In the genomic region with DNA sequence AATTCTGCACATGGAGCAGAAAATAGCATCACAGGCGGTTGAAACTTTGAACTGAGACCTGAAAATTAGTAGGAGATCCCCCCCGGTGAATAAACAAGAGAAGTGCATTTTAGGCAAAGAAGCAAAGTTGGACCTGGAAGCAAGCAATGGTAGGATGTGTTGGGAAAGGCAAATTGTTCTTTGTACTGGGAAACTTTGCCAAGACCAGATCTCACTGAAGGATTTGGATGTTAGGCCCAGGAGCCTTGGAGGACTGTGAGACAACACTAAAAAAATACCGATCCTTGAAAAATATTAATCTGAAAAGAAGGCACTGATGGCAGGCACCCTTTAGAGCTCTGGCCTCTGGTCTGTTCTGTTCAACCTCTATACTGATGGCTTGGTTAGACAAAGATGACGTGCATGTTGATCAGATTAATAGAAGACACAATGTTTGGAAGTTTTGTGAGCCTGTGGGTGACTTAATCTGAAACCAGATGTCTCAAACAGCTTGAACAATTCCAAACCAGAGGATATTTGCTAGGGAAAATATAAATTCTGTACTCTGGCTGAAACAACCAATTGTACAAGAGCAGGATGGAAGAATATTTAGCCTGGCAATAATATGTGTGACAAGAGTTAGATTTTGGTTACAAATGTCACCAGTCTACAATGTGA, we compare ENCODE assay signal across 28 cellular contexts.
DNase-seq lines count a peak whose midpoint lies in the region; ATAC-seq, FAIRE-seq and TF ChIP-seq lines count a peak whose summit lies in the region.
"Had no signal": no experiment of that assay in that cellular context is flagged by ENCODE, and none has a peak within 500 bp of the region (broad histone marks: within the 10 kb centered on the region; RNA-seq: fewer than 3 reads in every experiment).

No MANE protein-coding gene starts in this region.

- H3K4me1 Mint-ChIP-seq in mesothelial cell of epicardium, result peaks cover 71% of the 10 kb centered on the region
- H3K4me1 Mint-ChIP-seq: immature natural killer cell, natural killer cell had no signal

- no peak overlapping the region for H3K9ac ChIP-seq in HepG2 (ENCODE audit: insufficient read depth, low read depth, low read length)

- H3K9me3 ChIP-seq in HepG2 (ENCODE audit: low read length) (no peaks in the 10 kb centered on the region), mucosa of descending colon (no peaks in the 10 kb centered on the region)
- H3K9me3 ChIP-seq: suprapubic skin had no signal

- no peaks in the 10 kb centered on the region for H3K36me3 ChIP-seq in HepG2 (replicated peaks in 1 of 2; ENCODE audit: control insufficient read depth in 1 of 2, insufficient read depth in 2 of 2, low read length in 2 of 2)
- no peaks in the 10 kb centered on the region for H3K36me3 ChIP-seq in mucosa of descending colon (ENCODE audit: low read depth)
- H3K36me3 ChIP-seq: suprapubic skin had no signal

- CTCF ChIA-PET in HepG2 (lab: Yijun Ruan, JAX; ENCODE audit: low intra/inter-chr PET ratio, low total read pairs), result no interaction called here

- POLR2A ChIA-PET in HepG2 (lab: Yijun Ruan, JAX), result no interaction called here

- peak overlapping the region in 42 of 59 donors; percentile 2 to 82 (median 48) for H3K27ac ChIP-seq in dorsolateral prefrontal cortex
- peak overlapping the region; percentile 33 for H3K27ac ChIP-seq in temporal lobe (ENCODE audit: low read depth, low read length)
- H3K27ac ChIP-seq in HepG2 (ENCODE audit: extremely low read length, insufficient read depth, low read length), result no peak overlapping the region
- H3K27ac ChIP-seq: C4-2B, suprapubic skin had no signal

- TF ChIP-seq EP300 in HepG2 (IDR thresholded peaks at IDR 0.05; ENCODE audit: low read depth in 2 of 2, low read length in 2 of 2) (no peak), HepG2 (CRISPR knock-in tag; IDR thresholded peaks at IDR 0.05; ENCODE audit: borderline replicate concordance) (no peak)

- H4K20me1 ChIP-seq in HepG2 (ENCODE audit: insufficient read depth, low read length), result no peaks in the 10 kb centered on the region

- H3K27me3 ChIP-seq in dorsolateral prefrontal cortex (no peaks in the 10 kb centered on the region), HepG2 (ENCODE audit: control insufficient read depth in 1 of 2, insufficient read depth in 2 of 2, low read length in 2 of 2) (no peaks in the 10 kb centered on the region)
- H3K27me3 ChIP-seq: suprapubic skin had no signal

- H2AFZ ChIP-seq in HepG2 (ENCODE audit: low read length), result no peak overlapping the region

- no peak overlapping the region for H3K4me3 Mint-ChIP-seq in mesothelial cell of epicardium
- H3K4me3 Mint-ChIP-seq: activated CD8-positive, alpha-beta T cell treated with anti-CD3 and anti-CD28 coated beads for 36 hours; immature natural killer cell; natural killer cell had no signal

- ATAC-seq in left lobe of liver (no peak), HepG2 (no peak), mucosa of descending colon (no peak)
- ATAC-seq: activated CD8-positive, alpha-beta T cell treated with anti-CD3 and anti-CD28 coated beads for 36 hours; activated naive CD4-positive, alpha-beta T cell treated with anti-CD3 and anti-CD28 coated beads, Interleukin-2, amount 50 U/mL, for 72 hours; HCT116; natural killer cell had no signal

- TF ChIP-seq CTCF in dorsolateral prefrontal cortex (IDR thresholded peaks at IDR 0.05 in 54 of 56, conservative IDR thresholded peaks at IDR 0.05 in 2 of 56; ENCODE audit: low read depth in 1 of 56, partially characterized antibody in 56 of 56), result no peak
- TF ChIP-seq CTCF in mesothelial cell of epicardium (IDR thresholded peaks at IDR 0.05; ENCODE audit: unreplicated experiment), result no peak
- no peak for TF ChIP-seq CTCF in HepG2 (CRISPR knock-in tag; IDR thresholded peaks at IDR 0.05)
- TF ChIP-seq CTCF in mucosa of descending colon (IDR thresholded peaks at IDR 0.05), result no peak

- TF ChIP-seq RAD21 in HepG2 (CRISPR knock-in tag; IDR thresholded peaks at IDR 0.05), result no peak

- BruUV-seq in HepG2 (replicated peaks; lab: Mats Ljungman, UMichigan), result no TSS peak

- H3K4me2 ChIP-seq in HepG2 (ENCODE audit: low read depth, low read length), result no peak overlapping the region

- no peak for TF ChIP-seq POLR2A in HepG2 (IDR thresholded peaks at IDR 0.05; ENCODE audit: insufficient read depth in 1 of 2, low read depth in 2 of 2, low read length in 2 of 2)

- 34% methylated on average over 4 of the region's 4 CpGs for WGBS in HepG2 (ENCODE audit: low lambda C conversion rate)

- in situ Hi-C loops in HepG2 (cut with HindIII; ENCODE audit: extremely low pct_ligation_motif_present, low pct_unique_long_range_greater_than_20kb), result no loop called here

- intact Hi-C loops in dorsolateral prefrontal cortex (cut with DNase I), result no loop called here
- intact Hi-C loops in HepG2 (cut with micrococcal nuclease; ENCODE audit: unreplicated experiment), result no loop called here
- intact Hi-C loops in mucosa of descending colon (cut with DNase I, micrococcal nuclease), result no loop called here

- H3K9me3 Mint-ChIP-seq in mesothelial cell of epicardium, result no peaks in the 10 kb centered on the region
- H3K9me3 Mint-ChIP-seq: activated CD8-positive, alpha-beta T cell treated with anti-CD3 and anti-CD28 coated beads for 36 hours; activated naive CD4-positive, alpha-beta T cell treated with anti-CD3 and anti-CD28 coated beads, Interleukin-2, amount 50 U/mL, for 72 hours; natural killer cell had no signal

- no peak for DNase-seq in dorsolateral prefrontal cortex
- DNase-seq in globus pallidus (ENCODE audit: low spot score), result peak; percentile 76
- DNase-seq in mesothelial cell of epicardium (ENCODE audit: low spot score in 2 of 2, unreplicated experiment in 2 of 2), result no peak
- no peak for DNase-seq in left lobe of liver (ENCODE audit: low spot score)
- DNase-seq in HepG2 (ENCODE audit: low spot score), result no peak
- no peak for DNase-seq in mucosa of descending colon
- DNase-seq in HCEC 1CT, result no peak
- DNase-seq: activated CD8-positive, alpha-beta T cell treated with anti-CD3 and anti-CD28 coated beads for 36 hours; DMS79; effector CD8-positive, alpha-beta T cell; immature natural killer cell; MV-4-11; natural killer cell; NCI-H1436; NCI-H2081 treated with DMSO at 0.1 percent for 48 hours; NCI-H226; NCI-H748 treated with DMSO at 0.1 percent for 48 hours; occipital lobe; SIG-M5; stimulated activated naive CD4-positive, alpha-beta T cell had no signal

- H3K27ac Mint-ChIP-seq in mesothelial cell of epicardium, result peak overlapping the region; percentile 5
- H3K27ac Mint-ChIP-seq: activated CD8-positive, alpha-beta T cell treated with anti-CD3 and anti-CD28 coated beads for 36 hours; activated naive CD4-positive, alpha-beta T cell treated with anti-CD3 and anti-CD28 coated beads, Interleukin-2, amount 50 U/mL, for 72 hours; immature natural killer cell; natural killer cell had no signal

- H3K27me3 Mint-ChIP-seq in mesothelial cell of epicardium (ENCODE audit: low read depth), result no peaks in the 10 kb centered on the region
- H3K27me3 Mint-ChIP-seq: activated CD8-positive, alpha-beta T cell treated with anti-CD3 and anti-CD28 coated beads for 36 hours had no signal

- H3K36me3 Mint-ChIP-seq in mesothelial cell of epicardium, result no peaks in the 10 kb centered on the region
- H3K36me3 Mint-ChIP-seq: activated naive CD4-positive, alpha-beta T cell treated with anti-CD3 and anti-CD28 coated beads, Interleukin-2, amount 50 U/mL, for 72 hours; immature natural killer cell; natural killer cell had no signal

- H3K4me1 ChIP-seq in HepG2 (ENCODE audit: insufficient read depth, low read length) (no peaks in the 10 kb centered on the region), mucosa of descending colon (ENCODE audit: low read depth) (no peaks in the 10 kb centered on the region)

- no peak overlapping the region for H3K4me3 ChIP-seq in dorsolateral prefrontal cortex
- H3K4me3 ChIP-seq in HepG2 (replicated peaks in 1 of 3; ENCODE audit: insufficient read depth in 1 of 3, low read depth in 2 of 3, low read length in 3 of 3), result no peak overlapping the region
- no peak overlapping the region for H3K4me3 ChIP-seq in mucosa of descending colon
- H3K4me3 ChIP-seq: suprapubic skin had no signal

- FAIRE-seq in HepG2 (lab: Jason Lieb, UNC), result no peak
- FAIRE-seq: colon, frontal cortex, G401.6 had no signal

- H3K79me2 ChIP-seq in HepG2 (ENCODE audit: insufficient read depth, low read length), result no peaks in the 10 kb centered on the region

TF ChIP-seq in HepG2, 621 proteins besides CTCF, POLR2A, EP300 and RAD21 (continues in another document):
- TF ChIP-seq, protein P1, sequence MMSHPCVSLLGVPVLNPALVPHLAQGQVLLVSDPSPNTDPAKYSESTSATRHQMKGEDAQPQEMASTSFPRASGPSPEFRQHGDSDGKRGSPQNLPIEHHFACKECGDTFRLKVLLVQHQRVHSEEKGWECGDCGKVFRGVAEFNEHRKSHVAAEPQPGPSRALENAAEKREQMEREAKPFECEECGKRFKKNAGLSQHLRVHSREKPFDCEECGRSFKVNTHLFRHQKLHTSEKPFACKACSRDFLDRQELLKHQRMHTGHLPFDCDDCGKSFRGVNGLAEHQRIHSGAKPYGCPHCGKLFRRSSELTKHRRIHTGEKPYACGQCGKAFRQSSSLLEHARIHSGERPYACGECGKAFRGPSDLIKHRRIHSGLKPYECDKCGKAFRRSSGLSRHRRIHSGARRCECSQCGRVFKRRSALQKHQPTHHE (CRISPR knock-in tag; IDR thresholded peaks at IDR 0.05; ENCODE audit: borderline replicate concordance), result no peak
- no peak for TF ChIP-seq ELF1 (CRISPR knock-in tag; IDR thresholded peaks at IDR 0.05)
- TF ChIP-seq ZFP36 (IDR thresholded peaks at IDR 0.05; ENCODE audit: borderline replicate concordance, low read depth, low read length, partially characterized antibody), result no peak
- no peak for TF ChIP-seq SP5 (CRISPR knock-in tag; IDR thresholded peaks at IDR 0.05; ENCODE audit: borderline replicate concordance, low read depth)
- TF ChIP-seq CBFB (CRISPR knock-in tag; IDR thresholded peaks at IDR 0.05), result no peak
- TF ChIP-seq ZNF567 (CRISPR knock-in tag; IDR thresholded peaks at IDR 0.05; ENCODE audit: borderline replicate concordance), result no peak
- no peak for TF ChIP-seq HMGA1 (CRISPR knock-in tag; conservative IDR thresholded peaks at IDR 0.05)
- no peak for TF ChIP-seq KLF15 (CRISPR knock-in tag; IDR thresholded peaks at IDR 0.05; ENCODE audit: borderline replicate concordance)
